In genomic region chr1:35576061-35576765, GRCh38 we compare ENCODE assay signal across 12 cellular contexts. TPM values are rescaled to one million over a fixed set of nuclear protein-coding genes. Genes with fewer than 3 reads are reported as not detected.
A peak's percentile ranks its signal among the peaks of the same experiment; 100 is the strongest.
DNase-seq lines count a peak whose midpoint lies in the region; ATAC-seq and TF ChIP-seq lines count a peak whose summit lies in the region.
"Had no signal": no experiment of that assay in that cellular context is flagged by ENCODE, and none has a peak within 500 bp of the region (broad histone marks: within the 10 kb centered on the region; RNA-seq: fewer than 3 reads in every experiment).

No MANE protein-coding gene starts in this region.

- ATAC-seq in left lobe of liver (no peak), HG03196 (IDR thresholded peaks at IDR 0.05; ENCODE audit: unreplicated experiment) (no peak)

- peaks cover 3% of the 10 kb centered on the region for H3K36me3 Mint-ChIP-seq in activated naive CD4-positive, alpha-beta T cell treated with anti-CD3 and anti-CD28 coated beads, Interleukin-2, amount 10 ng/mL, durations not matched to agents 7 days and 5 days
- H3K36me3 Mint-ChIP-seq in immature natural killer cell = peaks cover 0 to 8% (median under 1%) of the 10 kb centered on the region in 3 donors
- no peaks in the 10 kb centered on the region for H3K36me3 Mint-ChIP-seq in type B pancreatic cell

- DNase-seq in activated naive CD4-positive, alpha-beta T cell treated with anti-CD3 and anti-CD28 coated beads, Interleukin-2, amount 10 ng/mL, durations not matched to agents 7 days and 5 days = no peak
- no peak for DNase-seq in activated naive CD4-positive, alpha-beta T cell (lab: John Stamatoyannopoulos, UW)
- peak; percentile 79 for DNase-seq in UCSD-AML1 (lab: John Stamatoyannopoulos, UW; ENCODE audit: unreplicated experiment)
- DNase-seq in immature natural killer cell = no peak
- no peak for DNase-seq in type B pancreatic cell (ENCODE audit: extremely low spot score, unreplicated experiment)
- no peak for DNase-seq in left lobe of liver (ENCODE audit: low spot score)
- no peak for DNase-seq in midbrain (lab: John Stamatoyannopoulos, UW)
- DNase-seq: cortex of kidney, hypothalamus, NCI-H2029, occipital lobe had no signal

- peaks cover 28% of the 10 kb centered on the region for H3K4me1 Mint-ChIP-seq in activated naive CD4-positive, alpha-beta T cell treated with anti-CD3 and anti-CD28 coated beads, Interleukin-2, amount 10 ng/mL, durations not matched to agents 7 days and 5 days
- peaks cover 38 to 47% of the 10 kb centered on the region in 2 donors for H3K4me1 Mint-ChIP-seq in immature natural killer cell
- H3K4me1 Mint-ChIP-seq in type B pancreatic cell (ENCODE audit: unreplicated experiment) = peaks cover 17% of the 10 kb centered on the region

- TF ChIP-seq CTCF in type B pancreatic cell (conservative IDR thresholded peaks at IDR 0.05) = no peak

- peak overlapping the region; percentile 52 for H3K27ac Mint-ChIP-seq in activated naive CD4-positive, alpha-beta T cell treated with anti-CD3 and anti-CD28 coated beads, Interleukin-2, amount 10 ng/mL, durations not matched to agents 7 days and 5 days
- H3K27ac Mint-ChIP-seq in immature natural killer cell (peak overlapping the region; percentile 75 to 92 (median 88)), type B pancreatic cell (no peak overlapping the region)

- peaks cover 74% of the 10 kb centered on the region for H3K27me3 Mint-ChIP-seq in activated naive CD4-positive, alpha-beta T cell treated with anti-CD3 and anti-CD28 coated beads, Interleukin-2, amount 10 ng/mL, durations not matched to agents 7 days and 5 days
- H3K27me3 Mint-ChIP-seq in immature natural killer cell (ENCODE audit: low read depth in 3 of 3) = peaks cover 5 to 12% (median 7%) of the 10 kb centered on the region in 3 donors
- peaks cover 62% of the 10 kb centered on the region for H3K27me3 Mint-ChIP-seq in type B pancreatic cell

- peak overlapping the region; percentile 69 for H3K4me3 Mint-ChIP-seq in activated naive CD4-positive, alpha-beta T cell treated with anti-CD3 and anti-CD28 coated beads, Interleukin-2, amount 10 ng/mL, durations not matched to agents 7 days and 5 days
- H3K4me3 Mint-ChIP-seq in immature natural killer cell = peak overlapping the region; percentile 90 to 95 (median 94)
- peak overlapping the region; percentile 81 for H3K4me3 Mint-ChIP-seq in type B pancreatic cell

- CTCF ChIA-PET in activated naive CD4-positive, alpha-beta T cell treated with anti-CD3 and anti-CD28 coated beads, Interleukin-2, amount 10 ng/mL, durations not matched to agents 7 days and 5 days (lab: Charles Lee) = interaction anchor here (1.5 kb wide), 1 partner anchor 140 kb away, joined by 7 read pairs; no protein-coding TSS in a partner anchor

- H3K9me3 Mint-ChIP-seq in activated naive CD4-positive, alpha-beta T cell treated with anti-CD3 and anti-CD28 coated beads, Interleukin-2, amount 10 ng/mL, durations not matched to agents 7 days and 5 days = no peaks in the 10 kb centered on the region
- H3K9me3 Mint-ChIP-seq in immature natural killer cell (no peaks in the 10 kb centered on the region), type B pancreatic cell (no peaks in the 10 kb centered on the region)

RNA-seq across cellular contexts. Expression of gene TFAP2E, which starts 3.1 kb away (rescaled TPM):
- polyA plus RNA-seq in immature natural killer cell = 1 to 10 TPM in 2 of 3 donors, not detected in 1; 1.3 to 1.8 TPM
- 1.3 and 1.4 TPM in 2 replicates for total RNA-seq in type B pancreatic cell (ENCODE audit: low replicate concordance)
- total RNA-seq in left lobe of liver = 0.13 TPM

RNA-seq across cellular contexts. Expression of gene NCDN, which starts 18.6 kb away (rescaled TPM):
- polyA plus RNA-seq in immature natural killer cell = 1 to 10 TPM; 4.1 to 8.9 (median 4.9) TPM
- total RNA-seq in type B pancreatic cell (ENCODE audit: low replicate concordance) (21.8 and 27.2 TPM in 2 replicates), left lobe of liver (7.0 TPM)

RNA-seq across cellular contexts. Expression of gene KIAA0319L, which starts 19.0 kb away (rescaled TPM):
- polyA plus RNA-seq in immature natural killer cell = 10 to 100 TPM; 11.1 to 31.8 (median 19.1) TPM
- total RNA-seq in type B pancreatic cell (ENCODE audit: low replicate concordance) = 48.6 and 56.9 TPM in 2 replicates
- total RNA-seq in left lobe of liver = 49.2 TPM
